ENCODE assay signal across 8 cellular contexts in genomic region chr3:100492059-100492809, GRCh38. TPM values are rescaled to one million over a fixed set of nuclear protein-coding genes. Genes with fewer than 3 reads are reported as not detected.
DNase-seq lines count a peak whose midpoint lies in the region; ATAC-seq and TF ChIP-seq lines count a peak whose summit lies in the region.

A gene with protein sequence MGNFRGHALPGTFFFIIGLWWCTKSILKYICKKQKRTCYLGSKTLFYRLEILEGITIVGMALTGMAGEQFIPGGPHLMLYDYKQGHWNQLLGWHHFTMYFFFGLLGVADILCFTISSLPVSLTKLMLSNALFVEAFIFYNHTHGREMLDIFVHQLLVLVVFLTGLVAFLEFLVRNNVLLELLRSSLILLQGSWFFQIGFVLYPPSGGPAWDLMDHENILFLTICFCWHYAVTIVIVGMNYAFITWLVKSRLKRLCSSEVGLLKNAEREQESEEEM (plus strand): TSS chr3:100492619. CDS start chr3:100555212, 62,593 bp downstream.

- H3K9me3 ChIP-seq in heart right ventricle (no peaks in the 10 kb centered on the region), transverse colon (no peaks in the 10 kb centered on the region)

- no peak for TF ChIP-seq EP300 in transverse colon (IDR thresholded peaks at IDR 0.05; ENCODE audit: low read depth)

- H3K36me3 ChIP-seq in heart right ventricle (no peaks in the 10 kb centered on the region), transverse colon (no peaks in the 10 kb centered on the region)

- H3K4me1 ChIP-seq in heart right ventricle: peaks cover 0 to 22% (median 6%) of the 10 kb centered on the region in 9 donors
- peaks cover 0 to 3% (median 0%) of the 10 kb centered on the region in 4 donors for H3K4me1 ChIP-seq in transverse colon

- WGBS in adipose tissue, 3 donors: 0 to 1% (median 0%) methylated on average over 47 to 53 of the region's 53 CpGs
- 0% methylated on average over 53 of the region's 53 CpGs for WGBS in heart right ventricle, 2 donors
- WGBS in transverse colon (ENCODE audit: low coverage in 1 of 2), 2 donors: 0 to 2% methylated on average over 1 to 45 of the region's 53 CpGs

- intact Hi-C loops in heart right ventricle (cut with DNase I): loop anchor here in 2 of 10 donors (5.0 to 10.0 kb wide), 2 partner anchors 90 to 157 kb away; partner anchors contain the start of genes LNP1 (in 1 of the 2), NIT2 (in 1 of the 2) and TOMM70 (in 1 of the 2)
- intact Hi-C loops in transverse colon (cut with DNase I; ENCODE audit: low total_unique reads): no loop called here

- H3K4me3 ChIP-seq in heart right ventricle (peak within 1 kb of the TSS; percentile 32 to 66 (median 58)), transverse colon (peak within 1 kb of the TSS; percentile 28 to 54 (median 42))

- TF ChIP-seq POLR2A in GM10847 (IDR thresholded peaks at IDR 0.05; ENCODE audit: extremely low read depth, insufficient read length) (peak; percentile 68), transverse colon (IDR thresholded peaks at IDR 0.05) (peak; percentile 47)

- TF ChIP-seq CTCF in heart right ventricle (IDR thresholded peaks at IDR 0.05): no peak
- no peak for TF ChIP-seq CTCF in transverse colon (IDR thresholded peaks at IDR 0.05)

- H3K27ac ChIP-seq in adipose tissue (ENCODE audit: low read depth, low read length): no peak within 1 kb of the TSS
- H3K27ac ChIP-seq in heart right ventricle: peak within 1 kb of the TSS in 9 of 10 donors; percentile 52 to 80 (median 73)
- peak within 1 kb of the TSS; percentile 73 to 84 (median 78) for H3K27ac ChIP-seq in transverse colon

- H3K27me3 ChIP-seq in heart right ventricle (no peaks in the 10 kb centered on the region), transverse colon (no peaks in the 10 kb centered on the region)

- DNase-seq in NCI-H1092 treated with DMSO at 0.1 percent for 48 hours (lab: John Stamatoyannopoulos, UW): peak; percentile 90
- DNase-seq in SW 1271 (lab: John Stamatoyannopoulos, UW): peak; percentile 78 to 94
- DNase-seq in heart right ventricle: peak; percentile 93 to 97
- DNase-seq in pons (ENCODE audit: low spot score): peak; percentile 93
- peak; percentile 95 for DNase-seq in transverse colon

- ATAC-seq in HG02610 (IDR thresholded peaks at IDR 0.05; ENCODE audit: unreplicated experiment) (peak; percentile 99), heart right ventricle (peak; percentile 100)

- in situ Hi-C loops in transverse colon (cut with MboI; ENCODE audit: low pct_ligation_motif_present in 1 of 4, low pct_unique_long_range_greater_than_20kb in 1 of 4, low sequenced_read_pairs in 3 of 4): no loop called here

RNA-seq across cellular contexts. Expression of the gene that starts here (rescaled TPM):
- polyA plus RNA-seq in adipose tissue: 10 to 100 TPM; 18.1 to 41.6 (median 18.2) TPM
- 1 to 10 TPM in 9 of 10 donors, under 1 TPM in 1; 0.80 to 7.4 (median 2.1) TPM for total RNA-seq in heart right ventricle
- polyA plus RNA-seq in heart right ventricle: 10 to 100 TPM in 1 of 2 donors, 1 to 10 TPM in 1; 3.8 to 16.1 TPM
- total RNA-seq in transverse colon: 1 to 10 TPM in 3 of 4 donors, under 1 TPM in 1; 0.60 to 4.1 (median 1.5) TPM
